ENCODE assay signal across 21 cellular contexts in the genomic region with DNA sequence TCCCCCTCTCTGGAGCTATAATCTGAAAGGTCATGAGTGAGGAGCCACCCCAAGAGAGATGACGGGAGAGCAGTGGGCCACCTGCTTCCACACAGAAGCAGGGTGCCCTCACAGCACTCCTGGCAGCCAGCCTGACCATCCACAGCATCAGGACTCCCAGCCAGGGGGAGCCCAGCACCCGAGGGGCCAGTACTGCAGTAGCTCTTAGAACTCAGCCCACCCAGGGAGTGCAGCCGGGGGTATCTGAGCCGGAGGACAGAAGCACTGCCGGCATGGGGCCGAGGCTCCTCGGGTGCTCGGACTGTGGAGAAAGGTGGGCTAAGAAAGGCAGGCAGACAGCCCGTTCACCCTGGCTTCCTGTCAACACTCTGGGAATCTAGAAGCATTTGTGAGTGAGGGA. TPM values are rescaled to one million over a fixed set of nuclear protein-coding genes. Genes with fewer than 3 reads are reported as not detected.
DNase-seq lines count a peak whose midpoint lies in the region; ATAC-seq and TF ChIP-seq lines count a peak whose summit lies in the region.
"Had no signal": no experiment of that assay in that cellular context is flagged by ENCODE, and none has a peak within 500 bp of the region (broad histone marks: within the 10 kb centered on the region; RNA-seq: fewer than 3 reads in every experiment).

No MANE protein-coding gene starts in this region.

- H3K36me3 ChIP-seq in cardiac muscle cell (no peaks in the 10 kb centered on the region), rectal smooth muscle tissue (ENCODE audit: control insufficient read depth, insufficient read depth, low read length) (no peaks in the 10 kb centered on the region), adrenal gland (replicated peaks in 1 of 2) (no peaks in the 10 kb centered on the region)

- no peak overlapping the region for H3K9ac ChIP-seq in rectal smooth muscle tissue (ENCODE audit: low read length)

- WGBS in adrenal gland, 4 donors: 64 to 82% (median 72%) methylated on average over 3 to 9 of the region's 9 CpGs

- DNase-seq in cardiac muscle cell (ENCODE audit: low read depth in 1 of 2, low spot score in 1 of 2) (peak; percentile 12 to 63), Right ventricle myocardium inferior (ENCODE audit: missing footprints) (no peak), fibroblast of villous mesenchyme (ENCODE audit: low read depth) (no peak), adrenal gland (no peak), NCI-H1092 treated with DMSO at 0.1 percent for 48 hours (lab: John Stamatoyannopoulos, UW) (no peak)
- DNase-seq in stimulated activated CD8-positive, alpha-beta memory T cell treated with anti-CD3 and anti-CD28 coated beads, Interleukin-4, amount 100 ng/mL, for 48 hours: no peak
- DNase-seq: activated CD8-positive, alpha-beta T cell treated with anti-CD3 and anti-CD28 coated beads for 36 hours; activated naive CD8-positive, alpha-beta T cell treated with anti-CD3 and anti-CD28 coated beads, Interleukin-2, amount 50 U/mL, for 24 hours; CD4-positive, alpha-beta memory T cell; EL; MV-4-11; NCI-H2171 treated with DMSO at 0.1 percent for 48 hours; stimulated activated naive CD4-positive, alpha-beta T cell had no signal

- H3K4me1 ChIP-seq in cardiac muscle cell (ENCODE audit: low read depth): peaks cover 10% of the 10 kb centered on the region
- peaks cover 39% of the 10 kb centered on the region for H3K4me1 ChIP-seq in rectal smooth muscle tissue (ENCODE audit: control insufficient read depth, insufficient read depth, low read length)
- H3K4me1 ChIP-seq in adrenal gland (replicated peaks in 1 of 2): peaks cover 0 to 9% of the 10 kb centered on the region in 2 donors

- H3K9me3 ChIP-seq in cardiac muscle cell (ENCODE audit: low read depth) (no peaks in the 10 kb centered on the region), adrenal gland (replicated peaks in 1 of 3) (no peaks in the 10 kb centered on the region)
- H3K9me3 ChIP-seq: A549 had no signal

- no peaks in the 10 kb centered on the region for H3K27me3 ChIP-seq in cardiac muscle cell
- no peaks in the 10 kb centered on the region for H3K27me3 ChIP-seq in rectal smooth muscle tissue (ENCODE audit: control insufficient read depth, insufficient read depth, low read length)
- H3K27me3 ChIP-seq in adrenal gland: no peaks in the 10 kb centered on the region

- no peak overlapping the region for H3K27ac ChIP-seq in cardiac muscle cell
- peak overlapping the region; percentile 72 for H3K27ac ChIP-seq in rectal smooth muscle tissue (ENCODE audit: low read depth, low read length)
- peak overlapping the region in 1 of 5 donors; percentile 55 for H3K27ac ChIP-seq in adrenal gland
- H3K27ac ChIP-seq: SK-N-MC had no signal

- intact Hi-C loops in Right ventricle myocardium inferior (cut with DNase I): loop anchor here (10.0 kb wide), 1 partner anchor 107 kb away; no protein-coding TSS in a partner anchor
- intact Hi-C loops in adrenal gland (cut with DNase I): no loop called here

- ATAC-seq in Right ventricle myocardium inferior: no peak
- no peak for ATAC-seq in GM21390 (IDR thresholded peaks at IDR 0.05; ENCODE audit: unreplicated experiment)
- ATAC-seq: A549; activated CD8-positive, alpha-beta T cell treated with anti-CD3 and anti-CD28 coated beads for 36 hours; activated naive CD8-positive, alpha-beta T cell treated with anti-CD3 and anti-CD28 coated beads, Interleukin-2, amount 50 U/mL, for 24 hours had no signal

- TF ChIP-seq CTCF in cardiac muscle cell (IDR thresholded peaks at IDR 0.05; ENCODE audit: low read depth, low read length) (no peak), fibroblast of villous mesenchyme (IDR thresholded peaks at IDR 0.05; ENCODE audit: insufficient read depth, low read depth, low read length) (peak; percentile 17), adrenal gland (IDR thresholded peaks at IDR 0.05) (no peak)

- no peak overlapping the region for H3K4me3 ChIP-seq in cardiac muscle cell
- no peak overlapping the region for H3K4me3 ChIP-seq in fibroblast of villous mesenchyme (ENCODE audit: low read depth, low read length)
- H3K4me3 ChIP-seq in rectal smooth muscle tissue (ENCODE audit: low read length): no peak overlapping the region
- no peak overlapping the region for H3K4me3 ChIP-seq in adrenal gland
- H3K4me3 ChIP-seq: A549, lung, SK-N-MC had no signal

- TF ChIP-seq POLR2A in adrenal gland (IDR thresholded peaks at IDR 0.05): no peak

RNA-seq across cellular contexts. Expression of gene ASPN, which starts 25.7 kb away (rescaled TPM):
- total RNA-seq in cardiac muscle cell: not detected in 2 replicates
- polyA plus RNA-seq in cardiac muscle cell: 0.24 TPM in 1 of 2 replicates, not detected in the other
- total RNA-seq in Right ventricle myocardium inferior: 5.7 TPM
- total RNA-seq in fibroblast of villous mesenchyme: 1.6 and 3.9 TPM in 2 replicates
- 10 to 100 TPM in 2 of 8 donors, 1 to 10 TPM in 6; 1.7 to 12.4 (median 7.6) TPM for total RNA-seq in adrenal gland
- 1 to 10 TPM; 2.8 to 5.6 (median 4.6) TPM for polyA plus RNA-seq in adrenal gland
- total RNA-seq: activated CD8-positive, alpha-beta T cell treated with anti-CD3 and anti-CD28 coated beads for 36 hours; activated T-helper 1 cell treated with anti-CD3 and anti-CD28 coated beads, Interleukin-12 subunit alpha, Interleukin-12 subunit beta, Interleukin-2, Interleukin-4 antibody, amounts not matched to agents 30 ng/mL and 10 ng/mL and 1 ng/mL, durations not matched to agents 14 hours and 24 hours and 36 hours; CD4-positive, alpha-beta memory T cell; dermis microvascular lymphatic vessel endothelial cell had no signal
- polyA plus RNA-seq: A549; CD4-positive, alpha-beta memory T cell had no signal

RNA-seq across cellular contexts. Expression of gene ECM2, which starts 27.8 kb away (rescaled TPM):
- total RNA-seq in cardiac muscle cell: not detected in 2 replicates
- not detected in 2 replicates for polyA plus RNA-seq in cardiac muscle cell
- total RNA-seq in Right ventricle myocardium inferior: 8.5 TPM
- total RNA-seq in fibroblast of villous mesenchyme: 2.3 and 2.6 TPM in 2 replicates
- total RNA-seq in adrenal gland: 10 to 100 TPM in 5 of 8 donors, 1 to 10 TPM in 3; 3.9 to 22.0 (median 12.3) TPM
- 1 to 10 TPM; 5.1 to 7.8 (median 7.2) TPM for polyA plus RNA-seq in adrenal gland
- total RNA-seq: activated CD8-positive, alpha-beta T cell treated with anti-CD3 and anti-CD28 coated beads for 36 hours; activated T-helper 1 cell treated with anti-CD3 and anti-CD28 coated beads, Interleukin-12 subunit alpha, Interleukin-12 subunit beta, Interleukin-2, Interleukin-4 antibody, amounts not matched to agents 30 ng/mL and 10 ng/mL and 1 ng/mL, durations not matched to agents 14 hours and 24 hours and 36 hours; CD4-positive, alpha-beta memory T cell; dermis microvascular lymphatic vessel endothelial cell had no signal
- polyA plus RNA-seq: CD4-positive, alpha-beta memory T cell; neural cell had no signal

Comparison
In these comparisons a context has a peak if more than half of its experiments do, and no peak if none do; other contexts are left out.
1. DNase-seq: peak in cardiac muscle cell (2 of 2); none in Right ventricle myocardium inferior (single experiment), fibroblast of villous mesenchyme (single experiment), adrenal gland (0 of 7), stimulated activated CD8-positive, alpha-beta memory T cell treated with anti-CD3 and anti-CD28 coated beads, Interleukin-4, amount 100 ng/mL, for 48 hours (single experiment) and NCI-H1092 treated with DMSO at 0.1 percent for 48 hours (single experiment).